Comparison of ENCODE assay signal across 9 cellular contexts in the genomic region with DNA sequence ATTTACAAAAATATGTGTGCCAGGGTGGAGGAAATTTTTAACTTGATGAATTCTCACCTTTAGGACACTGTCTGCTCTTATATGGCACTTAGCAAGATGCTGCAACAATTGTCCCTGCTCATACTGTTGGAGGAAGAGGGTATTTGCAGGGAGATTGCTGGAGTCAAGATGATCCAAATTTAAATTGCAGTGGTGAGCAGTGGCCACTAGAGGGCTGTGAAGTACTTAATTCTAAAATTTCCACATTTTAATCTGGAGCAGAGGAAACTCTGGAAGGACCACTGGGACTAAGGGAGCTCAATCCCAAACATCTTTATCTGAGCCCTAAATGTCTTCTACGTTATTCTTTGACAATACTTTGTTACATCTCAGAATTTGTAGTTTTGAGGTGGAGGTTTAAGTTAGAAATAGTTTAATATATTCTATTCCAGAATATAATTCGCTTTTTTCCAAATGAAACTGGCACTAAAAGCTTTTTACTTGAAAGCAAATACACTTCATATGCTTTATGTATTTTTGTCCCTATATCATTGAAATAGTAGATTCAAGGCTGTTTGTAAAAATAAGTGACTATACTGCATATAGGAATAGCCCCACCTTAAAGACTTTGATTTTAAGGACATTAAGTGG. TPM values are rescaled to one million over a fixed set of nuclear protein-coding genes. Genes with fewer than 3 reads are reported as not detected.
DNase-seq lines count a peak whose midpoint lies in the region; ATAC-seq and TF ChIP-seq lines count a peak whose summit lies in the region.
"Had no signal": no experiment of that assay in that cellular context is flagged by ENCODE, and none has a peak within 500 bp of the region (broad histone marks: within the 10 kb centered on the region; RNA-seq: fewer than 3 reads in every experiment).

No MANE protein-coding gene starts in this region.

- DNase-seq in DMS153 (lab: John Stamatoyannopoulos, UW): peak; percentile 47
- DNase-seq in DMS153 treated with DMSO at 0.1 percent for 48 hours (lab: John Stamatoyannopoulos, UW; ENCODE audit: unreplicated experiment): no peak
- DNase-seq in SK-N-DZ (ENCODE audit: low spot score): peak; percentile 56
- peak; percentile 42 for DNase-seq in epidermal melanocyte (ENCODE audit: insufficient read length, low spot score)

- H3K4me1 Mint-ChIP-seq in nephron: no peaks in the 10 kb centered on the region
- H3K4me1 Mint-ChIP-seq: activated naive CD4-positive, alpha-beta T cell treated with anti-CD3 and anti-CD28 coated beads, Interleukin-2, amount 50 U/mL, for 24 hours had no signal

- H3K9me3 Mint-ChIP-seq in nephron: no peaks in the 10 kb centered on the region
- H3K9me3 Mint-ChIP-seq: activated naive CD4-positive, alpha-beta T cell treated with anti-CD3 and anti-CD28 coated beads, Interleukin-2, amount 50 U/mL, for 24 hours had no signal

- no peaks in the 10 kb centered on the region for H3K27me3 Mint-ChIP-seq in nephron (ENCODE audit: low read depth)

- no peaks in the 10 kb centered on the region for H3K9me2 ChIP-seq in Loucy (replicated peaks; ENCODE audit: low read depth, low read length)

- no peaks in the 10 kb centered on the region for H3K36me3 Mint-ChIP-seq in nephron (ENCODE audit: low read depth)
- H3K36me3 Mint-ChIP-seq: activated naive CD4-positive, alpha-beta T cell treated with anti-CD3 and anti-CD28 coated beads, Interleukin-2, amount 50 U/mL, for 24 hours had no signal

- no peak overlapping the region for H3K9ac ChIP-seq in Loucy (ENCODE audit: low read depth, low read length, poor library complexity, severe bottlenecking)

- no peaks in the 10 kb centered on the region for H3F3A ChIP-seq in Loucy (ENCODE audit: low read depth)

- H3K9me3 ChIP-seq in Loucy (ENCODE audit: insufficient read depth, low read depth, low read length): no peaks in the 10 kb centered on the region

- H3K4me3 Mint-ChIP-seq in nephron: no peak overlapping the region
- H3K4me3 Mint-ChIP-seq: activated naive CD4-positive, alpha-beta T cell treated with anti-CD3 and anti-CD28 coated beads, Interleukin-2, amount 50 U/mL, for 24 hours had no signal

- H3K27me3 ChIP-seq in Loucy (ENCODE audit: insufficient read depth, low read length, poor library complexity, severe bottlenecking): no peaks in the 10 kb centered on the region

- ATAC-seq in GM21381 (IDR thresholded peaks at IDR 0.05; ENCODE audit: unreplicated experiment) (peak; percentile 61), GM18520 (IDR thresholded peaks at IDR 0.05; ENCODE audit: unreplicated experiment) (no peak)

- no peak overlapping the region for H3K4me3 ChIP-seq in Loucy (ENCODE audit: low read length, poor library complexity, severe bottlenecking)

- no peak overlapping the region for H3K27ac Mint-ChIP-seq in nephron
- H3K27ac Mint-ChIP-seq: activated naive CD4-positive, alpha-beta T cell treated with anti-CD3 and anti-CD28 coated beads, Interleukin-2, amount 50 U/mL, for 24 hours had no signal

- H2AFZ ChIP-seq in Loucy (ENCODE audit: low read length): no peak overlapping the region

- no peaks in the 10 kb centered on the region for H3K36me3 ChIP-seq in Loucy (ENCODE audit: insufficient read depth, low read length)

- no peaks in the 10 kb centered on the region for H4K20me1 ChIP-seq in Loucy (ENCODE audit: insufficient read depth, low read length, poor library complexity, severe bottlenecking)

- H3K79me2 ChIP-seq in Loucy (ENCODE audit: insufficient read depth, low read length): no peaks in the 10 kb centered on the region

- H3K4me2 ChIP-seq in Loucy (ENCODE audit: low read depth, low read length, poor library complexity, severe bottlenecking): no peak overlapping the region

- TF ChIP-seq CTCF in Loucy (conservative IDR thresholded peaks at IDR 0.05; ENCODE audit: low read length) (peak; percentile 95), nephron (IDR thresholded peaks at IDR 0.05; ENCODE audit: unreplicated experiment in 3 of 3) (peak; percentile 83 to 87 (median 87))

- H3K4me1 ChIP-seq in Loucy (ENCODE audit: insufficient read depth, low read length, poor library complexity, severe bottlenecking): no peaks in the 10 kb centered on the region

RNA-seq across cellular contexts. Expression of a gene that starts 33.0 kb away (rescaled TPM):
- not detected in 2 replicates for polyA plus RNA-seq in SK-N-DZ (2014; cell fraction: cytosol; rRNA removed)
- not detected in 2 replicates for polyA plus RNA-seq in SK-N-DZ (2014; cell fraction: nucleus; rRNA removed)
